17 cellular contexts compared by ENCODE assay signal in genomic region chrX:119676949-119677653, GRCh38. TPM values are rescaled to one million over a fixed set of nuclear protein-coding genes. Genes with fewer than 3 reads are reported as not detected.
DNase-seq lines count a peak whose midpoint lies in the region; ATAC-seq and TF ChIP-seq lines count a peak whose summit lies in the region.
"Had no signal": no experiment of that assay in that cellular context is flagged by ENCODE, and none has a peak within 500 bp of the region (broad histone marks: within the 10 kb centered on the region; RNA-seq: fewer than 3 reads in every experiment).

No MANE protein-coding gene starts in this region.

- ATAC-seq in right cardiac atrium: peak; percentile 26 to 66
- ATAC-seq in Right ventricle myocardium superior (ENCODE audit: poor library complexity): no peak
- no peak for ATAC-seq in HG02885 (IDR thresholded peaks at IDR 0.05; ENCODE audit: poor library complexity, unreplicated experiment)
- no peak for ATAC-seq in body of pancreas

- peak in 1 of 3 donors; percentile 29 for DNase-seq in right cardiac atrium
- DNase-seq in Right ventricle myocardium superior: no peak
- DNase-seq in activated T-helper 1 cell treated with anti-CD3 and anti-CD28 coated beads, Interleukin-12 subunit alpha, Interleukin-12 subunit beta, Interleukin-2, Interleukin-4 antibody, amounts not matched to agents 30 ng/mL and 10 ng/mL and 1 ng/mL, durations not matched to agents 14 hours and 24 hours and 36 hours (ENCODE audit: low spot score): no peak
- no peak for DNase-seq in transverse colon
- DNase-seq in central memory CD4-positive, alpha-beta T cell: no peak
- DNase-seq in body of pancreas: no peak
- DNase-seq: erythroblast; HFFc6; hippocampal formation; NCI-H1105 treated with DMSO at 0.1 percent for 48 hours; NCI-H526 treated with DMSO at 0.1 percent for 48 hours; posterior cingulate gyrus; stimulated activated CD4-positive, alpha-beta T cell treated with anti-CD3 and anti-CD28 coated beads, Interleukin-2, amount 100 ng/mL, for 48 hours; stomach had no signal

- H3K4me3 ChIP-seq in right cardiac atrium (ENCODE audit: low read length) (no peak overlapping the region), muscle layer of colon (ENCODE audit: low read depth in 1 of 2, low read length in 2 of 2) (no peak overlapping the region), transverse colon (no peak overlapping the region), body of pancreas (no peak overlapping the region)
- H3K4me3 ChIP-seq: lung, stomach had no signal

- no peak overlapping the region for H3K27ac ChIP-seq in right cardiac atrium (ENCODE audit: low read length)
- no peak overlapping the region for H3K27ac ChIP-seq in muscle layer of colon (ENCODE audit: low read depth, low read length)
- H3K27ac ChIP-seq in transverse colon: peak overlapping the region; percentile 47 to 68 (median 62)
- H3K27ac ChIP-seq in body of pancreas: no peak overlapping the region

- intact Hi-C loops in right cardiac atrium (cut with DNase I) (no loop called here), Right ventricle myocardium superior (cut with DNase I) (no loop called here), transverse colon (cut with DNase I; ENCODE audit: low total_unique reads) (no loop called here), body of pancreas (cut with DNase I) (no loop called here)
- intact Hi-C loops in activated T-helper 1 cell treated with anti-CD3 and anti-CD28 coated beads, Interleukin-12 subunit alpha, Interleukin-12 subunit beta, Interleukin-2, Interleukin-4 antibody, amounts not matched to agents 30 ng/mL and 10 ng/mL and 1 ng/mL, durations not matched to agents 14 hours and 24 hours and 36 hours (cut with micrococcal nuclease): loop anchor here (2.0 kb wide), 1 partner anchor 14 kb away; no protein-coding TSS in a partner anchor

- TF ChIP-seq CTCF in transverse colon (IDR thresholded peaks at IDR 0.05): no peak
- no peak for TF ChIP-seq CTCF in body of pancreas (IDR thresholded peaks at IDR 0.05)

- no peaks in the 10 kb centered on the region for H3K9me3 ChIP-seq in right cardiac atrium (ENCODE audit: control insufficient read depth, low read length)
- H3K9me3 ChIP-seq in muscle layer of colon (ENCODE audit: low read length): no peaks in the 10 kb centered on the region
- no peaks in the 10 kb centered on the region for H3K9me3 ChIP-seq in transverse colon
- no peaks in the 10 kb centered on the region for H3K9me3 ChIP-seq in body of pancreas
- H3K9me3 ChIP-seq: stomach had no signal

- H3K27ac Mint-ChIP-seq in activated T-helper 1 cell treated with anti-CD3 and anti-CD28 coated beads, Interleukin-12 subunit alpha, Interleukin-12 subunit beta, Interleukin-2, Interleukin-4 antibody, amounts not matched to agents 30 ng/mL and 10 ng/mL and 1 ng/mL, durations not matched to agents 14 hours and 24 hours and 36 hours: peak overlapping the region; percentile 87
- H3K27ac Mint-ChIP-seq: HFFc6 had no signal

- peaks cover 11% of the 10 kb centered on the region for H3K36me3 Mint-ChIP-seq in activated T-helper 1 cell treated with anti-CD3 and anti-CD28 coated beads, Interleukin-12 subunit alpha, Interleukin-12 subunit beta, Interleukin-2, Interleukin-4 antibody, amounts not matched to agents 30 ng/mL and 10 ng/mL and 1 ng/mL, durations not matched to agents 14 hours and 24 hours and 36 hours (ENCODE audit: low read depth)

- H3K27me3 ChIP-seq in right cardiac atrium (ENCODE audit: control insufficient read depth, insufficient read depth): no peaks in the 10 kb centered on the region
- no peaks in the 10 kb centered on the region for H3K27me3 ChIP-seq in muscle layer of colon (ENCODE audit: control insufficient read depth in 1 of 2, insufficient read depth in 2 of 2, low read length in 2 of 2)
- H3K27me3 ChIP-seq in transverse colon: no peaks in the 10 kb centered on the region
- no peaks in the 10 kb centered on the region for H3K27me3 ChIP-seq in body of pancreas
- H3K27me3 ChIP-seq: stomach had no signal

- no peaks in the 10 kb centered on the region for H3K27me3 Mint-ChIP-seq in activated T-helper 1 cell treated with anti-CD3 and anti-CD28 coated beads, Interleukin-12 subunit alpha, Interleukin-12 subunit beta, Interleukin-2, Interleukin-4 antibody, amounts not matched to agents 30 ng/mL and 10 ng/mL and 1 ng/mL, durations not matched to agents 14 hours and 24 hours and 36 hours (ENCODE audit: insufficient read depth)

- no peak for TF ChIP-seq EP300 in transverse colon (IDR thresholded peaks at IDR 0.05; ENCODE audit: low read depth)

- 53% methylated on average over 8 of the region's 8 CpGs for WGBS in right cardiac atrium
- WGBS in transverse colon (ENCODE audit: low coverage in 1 of 2), 2 donors: 40 to 47% methylated on average over 1 to 8 of the region's 8 CpGs
- WGBS in body of pancreas, 2 donors: 50 to 61% methylated on average over 6 of the region's 8 CpGs

- H3K9ac ChIP-seq in muscle layer of colon (ENCODE audit: low read length): peak overlapping the region; percentile 39

- H3K36me3 ChIP-seq in muscle layer of colon (ENCODE audit: insufficient read depth, low read length) (no peaks in the 10 kb centered on the region), transverse colon (no peaks in the 10 kb centered on the region), body of pancreas (replicated peaks in 1 of 2; ENCODE audit: insufficient read depth in 1 of 2, low read depth in 2 of 2) (no peaks in the 10 kb centered on the region)

- H3K4me1 Mint-ChIP-seq in activated T-helper 1 cell treated with anti-CD3 and anti-CD28 coated beads, Interleukin-12 subunit alpha, Interleukin-12 subunit beta, Interleukin-2, Interleukin-4 antibody, amounts not matched to agents 30 ng/mL and 10 ng/mL and 1 ng/mL, durations not matched to agents 14 hours and 24 hours and 36 hours (ENCODE audit: low read depth): peaks cover 49% of the 10 kb centered on the region

- H3K4me3 Mint-ChIP-seq in activated T-helper 1 cell treated with anti-CD3 and anti-CD28 coated beads, Interleukin-12 subunit alpha, Interleukin-12 subunit beta, Interleukin-2, Interleukin-4 antibody, amounts not matched to agents 30 ng/mL and 10 ng/mL and 1 ng/mL, durations not matched to agents 14 hours and 24 hours and 36 hours: peak overlapping the region; percentile 78
- H3K4me3 Mint-ChIP-seq: HFFc6 had no signal

- in situ Hi-C loops in transverse colon (cut with MboI; ENCODE audit: low pct_ligation_motif_present in 1 of 4, low pct_unique_long_range_greater_than_20kb in 1 of 4, low sequenced_read_pairs in 3 of 4): no loop called here

- TF ChIP-seq POLR2A in transverse colon (IDR thresholded peaks at IDR 0.05): no peak
- TF ChIP-seq POLR2A in body of pancreas (IDR thresholded peaks at IDR 0.05): no peak

- H3K9me3 Mint-ChIP-seq in activated T-helper 1 cell treated with anti-CD3 and anti-CD28 coated beads, Interleukin-12 subunit alpha, Interleukin-12 subunit beta, Interleukin-2, Interleukin-4 antibody, amounts not matched to agents 30 ng/mL and 10 ng/mL and 1 ng/mL, durations not matched to agents 14 hours and 24 hours and 36 hours: no peaks in the 10 kb centered on the region
- H3K9me3 Mint-ChIP-seq: HFFc6 had no signal

- H3K4me1 ChIP-seq in right cardiac atrium (ENCODE audit: control insufficient read depth, insufficient read depth, low read length) (peaks cover 1% of the 10 kb centered on the region), muscle layer of colon (ENCODE audit: insufficient read depth, low read length) (peaks cover 21% of the 10 kb centered on the region), transverse colon (peaks cover 0 to 12% (median 3%) of the 10 kb centered on the region in 4 donors), body of pancreas (peaks cover 10% of the 10 kb centered on the region)

RNA-seq across cellular contexts. Expression of gene SEPTIN6, which starts 15.9 kb away (rescaled TPM):
- total RNA-seq in right cardiac atrium (10 to 100 TPM; 13.9 to 30.4 (median 16.8) TPM), Right ventricle myocardium superior (6.6 TPM), transverse colon (10 to 100 TPM in 3 of 4 donors, 1 to 10 TPM in 1; 9.4 to 88.2 (median 21.8) TPM), body of pancreas (1 to 10 TPM; 4.9 to 6.7 TPM)
- 5.7 TPM for polyA plus RNA-seq in right cardiac atrium
- total RNA-seq in activated T-helper 1 cell treated with anti-CD3 and anti-CD28 coated beads, Interleukin-12 subunit alpha, Interleukin-12 subunit beta, Interleukin-2, Interleukin-4 antibody, amounts not matched to agents 30 ng/mL and 10 ng/mL and 1 ng/mL, durations not matched to agents 14 hours and 24 hours and 36 hours: 159 and 172 TPM in 2 replicates

Comparison
In these comparisons a context has a peak if more than half of its experiments do, and no peak if none do; other contexts are left out.
1. ATAC-seq: peak in right cardiac atrium (2 of 2); none in Right ventricle myocardium superior (single experiment), HG02885 (single experiment) and body of pancreas (single experiment).
2. H3K27ac ChIP-seq: peak in transverse colon (4 of 4); none in right cardiac atrium (single experiment), muscle layer of colon (single experiment) and body of pancreas (0 of 4).